Comparison of ENCODE assay signal across 1 cellular context in the genomic region with DNA sequence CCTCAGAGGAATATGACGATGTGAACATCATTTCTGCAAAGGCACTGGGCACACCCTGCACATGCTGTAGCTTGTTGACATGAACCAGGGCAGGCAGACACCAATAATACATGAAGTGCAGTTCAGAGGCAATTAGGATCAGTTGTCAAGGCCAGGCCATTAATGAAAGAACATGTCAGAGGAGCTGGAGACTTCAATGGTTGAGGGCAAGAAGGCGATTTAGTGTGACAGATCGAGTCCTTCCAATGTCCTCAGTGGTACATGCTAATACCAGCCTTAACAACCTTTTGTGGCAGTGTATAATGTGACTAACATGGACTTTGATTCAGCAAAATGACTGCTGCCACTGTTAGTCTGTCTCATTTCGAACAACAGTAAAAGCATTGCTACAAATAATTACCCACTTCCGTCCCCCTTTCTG.
A peak's percentile ranks its signal among the peaks of the same experiment; 100 is the strongest.
TF ChIP-seq lines count a peak whose summit lies in the region.

No MANE protein-coding gene starts in this region.

TF ChIP-seq in neural cell, 6 proteins besides CTCF, POLR2A, EP300 and RAD21:
- TF ChIP-seq, protein P1, sequence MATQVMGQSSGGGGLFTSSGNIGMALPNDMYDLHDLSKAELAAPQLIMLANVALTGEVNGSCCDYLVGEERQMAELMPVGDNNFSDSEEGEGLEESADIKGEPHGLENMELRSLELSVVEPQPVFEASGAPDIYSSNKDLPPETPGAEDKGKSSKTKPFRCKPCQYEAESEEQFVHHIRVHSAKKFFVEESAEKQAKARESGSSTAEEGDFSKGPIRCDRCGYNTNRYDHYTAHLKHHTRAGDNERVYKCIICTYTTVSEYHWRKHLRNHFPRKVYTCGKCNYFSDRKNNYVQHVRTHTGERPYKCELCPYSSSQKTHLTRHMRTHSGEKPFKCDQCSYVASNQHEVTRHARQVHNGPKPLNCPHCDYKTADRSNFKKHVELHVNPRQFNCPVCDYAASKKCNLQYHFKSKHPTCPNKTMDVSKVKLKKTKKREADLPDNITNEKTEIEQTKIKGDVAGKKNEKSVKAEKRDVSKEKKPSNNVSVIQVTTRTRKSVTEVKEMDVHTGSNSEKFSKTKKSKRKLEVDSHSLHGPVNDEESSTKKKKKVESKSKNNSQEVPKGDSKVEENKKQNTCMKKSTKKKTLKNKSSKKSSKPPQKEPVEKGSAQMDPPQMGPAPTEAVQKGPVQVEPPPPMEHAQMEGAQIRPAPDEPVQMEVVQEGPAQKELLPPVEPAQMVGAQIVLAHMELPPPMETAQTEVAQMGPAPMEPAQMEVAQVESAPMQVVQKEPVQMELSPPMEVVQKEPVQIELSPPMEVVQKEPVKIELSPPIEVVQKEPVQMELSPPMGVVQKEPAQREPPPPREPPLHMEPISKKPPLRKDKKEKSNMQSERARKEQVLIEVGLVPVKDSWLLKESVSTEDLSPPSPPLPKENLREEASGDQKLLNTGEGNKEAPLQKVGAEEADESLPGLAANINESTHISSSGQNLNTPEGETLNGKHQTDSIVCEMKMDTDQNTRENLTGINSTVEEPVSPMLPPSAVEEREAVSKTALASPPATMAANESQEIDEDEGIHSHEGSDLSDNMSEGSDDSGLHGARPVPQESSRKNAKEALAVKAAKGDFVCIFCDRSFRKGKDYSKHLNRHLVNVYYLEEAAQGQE (IDR thresholded peaks at IDR 0.05; ENCODE audit: borderline replicate concordance): no peak
- no peak for TF ChIP-seq SMC3 (conservative IDR thresholded peaks at IDR 0.05; ENCODE audit: poor library complexity)
- peak; percentile 54 for TF ChIP-seq MXI1 (conservative IDR thresholded peaks at IDR 0.05; ENCODE audit: poor library complexity, severe bottlenecking)
- no peak for TF ChIP-seq TAF1 (IDR thresholded peaks at IDR 0.05; ENCODE audit: low read depth)
- no peak for TF ChIP-seq EZH2 (IDR thresholded peaks at IDR 0.05; ENCODE audit: borderline replicate concordance, insufficient read depth, low read length, poor library complexity, severe bottlenecking)
- peak; percentile 77 for TF ChIP-seq POLR2AphosphoS5 (IDR thresholded peaks at IDR 0.05)
TF ChIP-seq in neural cell: peak in this region for 2.
